ENCODE assay signal across 1 cellular context in the genomic region with DNA sequence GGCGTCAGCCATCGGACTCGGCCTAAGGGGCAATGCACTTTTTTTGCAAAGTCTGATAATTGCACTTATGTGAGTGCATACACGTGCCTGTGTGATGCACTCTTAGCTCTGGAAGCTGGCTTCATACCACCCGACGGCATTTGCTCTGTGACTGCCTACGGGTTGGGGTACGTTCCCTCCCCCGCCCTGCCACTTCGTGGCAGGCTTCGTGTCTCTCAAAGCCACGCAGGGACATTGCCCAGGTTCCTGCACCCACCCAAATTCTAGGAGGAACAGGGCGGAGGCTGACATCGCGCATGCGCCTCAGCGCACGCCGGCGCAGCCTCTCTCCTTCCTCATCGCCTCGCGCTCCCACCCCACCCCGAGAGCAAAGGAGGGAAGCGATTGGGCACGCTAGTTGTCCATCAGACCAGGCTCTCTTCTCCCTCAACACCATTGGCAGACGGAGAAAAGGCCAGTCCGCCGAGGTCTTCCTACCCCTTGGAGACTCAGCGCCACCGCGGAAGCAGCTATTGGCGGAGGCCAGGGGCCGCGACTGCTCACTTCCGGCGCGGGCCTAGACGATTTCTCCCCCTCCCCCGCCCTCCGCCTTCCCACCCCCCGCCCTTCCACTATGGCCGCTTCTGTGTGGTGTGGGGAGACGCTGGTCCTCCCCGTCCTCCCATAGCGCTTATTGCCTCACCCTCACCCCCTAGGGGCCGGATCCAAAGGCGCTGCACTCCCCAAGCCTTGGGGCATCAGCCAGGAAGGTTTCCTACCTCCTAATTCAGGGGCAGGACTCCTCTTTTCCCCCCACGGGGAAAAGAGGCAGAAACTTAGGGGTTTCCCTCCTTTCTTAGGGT.
A peak's percentile ranks its signal among the peaks of the same experiment; 100 is the strongest.
TF ChIP-seq lines count a peak whose summit lies in the region.

Gene INTS3, plus strand, starts transcription at position 588 of the 842 bp plus-strand sequence. CDS start 585 bp downstream, outside the sequence.

TF ChIP-seq in A549, 52 proteins besides CTCF, POLR2A, EP300 and RAD21 (continued from another document):
- TF ChIP-seq HES2 (IDR thresholded peaks at IDR 0.05) (no peak), RARB (CRISPR knock-in tag; IDR thresholded peaks at IDR 0.05) (no peak), PHF8 (IDR thresholded peaks at IDR 0.05; ENCODE audit: borderline replicate concordance, low read depth) (peak; percentile 73; the same call in 1 of the 2 replicates), ZSCAN20 (CRISPR knock-in tag; IDR thresholded peaks at IDR 0.05) (no peak), EHF (CRISPR knock-in tag; IDR thresholded peaks at IDR 0.05) (0 out of 2 replicates have a peak, but pooled peaks have one; percentile 14), EHMT2 (IDR thresholded peaks at IDR 0.05; ENCODE audit: low read depth) (no peak), JUN (IDR thresholded peaks at IDR 0.05) (peak; percentile 76 to 90), CEBPB (IDR thresholded peaks at IDR 0.05) (no peak), ZC3H11A (IDR thresholded peaks at IDR 0.05) (no peak), RFX5 (IDR thresholded peaks at IDR 0.05) (no peak), KDM5A (IDR thresholded peaks at IDR 0.05) (peak; percentile 81; the same call in 1 of the 2 replicates), ATOH8 (CRISPR knock-in tag; IDR thresholded peaks at IDR 0.05; ENCODE audit: low read depth) (0 out of 2 replicates have a peak, but pooled peaks have one; percentile 48), MAX (IDR thresholded peaks at IDR 0.05) (peak; percentile 97), NFE2L2 (conservative IDR thresholded peaks at IDR 0.05; ENCODE audit: low read length) (no peak), RCOR1 (IDR thresholded peaks at IDR 0.05; ENCODE audit: low read depth, low read length) (no peak), KDM1A (IDR thresholded peaks at IDR 0.05; ENCODE audit: low read depth) (no peak), MYC (IDR thresholded peaks at IDR 0.05; ENCODE audit: borderline replicate concordance, low read length) (no peak), NPAS2 (CRISPR knock-in tag; IDR thresholded peaks at IDR 0.05; ENCODE audit: borderline replicate concordance) (no peak), HOXB5 (CRISPR knock-in tag; IDR thresholded peaks at IDR 0.05) (peak; percentile 69; the same call in 1 of the 2 replicates), TFCP2L1 (CRISPR knock-in tag; IDR thresholded peaks at IDR 0.05) (no peak), HOXA7 (CRISPR knock-in tag; IDR thresholded peaks at IDR 0.05) (no peak), HDAC2 (IDR thresholded peaks at IDR 0.05) (no peak), POLR2AphosphoS2 (conservative IDR thresholded peaks at IDR 0.05; ENCODE audit: low read length) (no peak), ZFP36 (IDR thresholded peaks at IDR 0.05; ENCODE audit: borderline replicate concordance, partially characterized antibody) (no peak), ELK1 (IDR thresholded peaks at IDR 0.05; ENCODE audit: low read depth, low read length) (no peak), JUNB (IDR thresholded peaks at IDR 0.05) (no peak), GATA3 (IDR thresholded peaks at IDR 0.05; ENCODE audit: borderline replicate concordance) (no peak), HMGXB4 (CRISPR knock-in tag; IDR thresholded peaks at IDR 0.05; ENCODE audit: borderline replicate concordance) (no peak)
- TF ChIP-seq, protein P1, sequence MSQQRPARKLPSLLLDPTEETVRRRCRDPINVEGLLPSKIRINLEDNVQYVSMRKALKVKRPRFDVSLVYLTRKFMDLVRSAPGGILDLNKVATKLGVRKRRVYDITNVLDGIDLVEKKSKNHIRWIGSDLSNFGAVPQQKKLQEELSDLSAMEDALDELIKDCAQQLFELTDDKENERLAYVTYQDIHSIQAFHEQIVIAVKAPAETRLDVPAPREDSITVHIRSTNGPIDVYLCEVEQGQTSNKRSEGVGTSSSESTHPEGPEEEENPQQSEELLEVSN (IDR thresholded peaks at IDR 0.05; ENCODE audit: borderline replicate concordance, low read depth) = peak; percentile 95
- TF ChIP-seq, protein P2, sequence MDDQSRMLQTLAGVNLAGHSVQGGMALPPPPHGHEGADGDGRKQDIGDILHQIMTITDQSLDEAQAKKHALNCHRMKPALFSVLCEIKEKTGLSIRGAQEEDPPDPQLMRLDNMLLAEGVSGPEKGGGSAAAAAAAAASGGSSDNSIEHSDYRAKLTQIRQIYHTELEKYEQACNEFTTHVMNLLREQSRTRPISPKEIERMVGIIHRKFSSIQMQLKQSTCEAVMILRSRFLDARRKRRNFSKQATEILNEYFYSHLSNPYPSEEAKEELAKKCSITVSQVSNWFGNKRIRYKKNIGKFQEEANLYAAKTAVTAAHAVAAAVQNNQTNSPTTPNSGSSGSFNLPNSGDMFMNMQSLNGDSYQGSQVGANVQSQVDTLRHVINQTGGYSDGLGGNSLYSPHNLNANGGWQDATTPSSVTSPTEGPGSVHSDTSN (IDR thresholded peaks at IDR 0.05) = peak; percentile 94
TF ChIP-seq in A549: peak in this region for 10.
